24 cellular contexts compared by ENCODE assay signal in genomic region chr3:30793755-30794154, GRCh38.
A peak's percentile ranks its signal among the peaks of the same experiment; 100 is the strongest.
DNase-seq lines count a peak whose midpoint lies in the region; ATAC-seq, FAIRE-seq and TF ChIP-seq lines count a peak whose summit lies in the region.
"Had no signal": no experiment of that assay in that cellular context is flagged by ENCODE, and none has a peak within 500 bp of the region (broad histone marks: within the 10 kb centered on the region; RNA-seq: fewer than 3 reads in every experiment).

No MANE protein-coding gene starts in this region.

- ATAC-seq in HepG2 = no peak
- ATAC-seq in right lobe of liver = no peak
- ATAC-seq in activated naive CD8-positive, alpha-beta T cell treated with anti-CD3 and anti-CD28 coated beads, Interleukin-2, amount 50 U/mL, for 24 hours = no peak

- in situ Hi-C loops in HepG2 (cut with HindIII; ENCODE audit: extremely low pct_ligation_motif_present, low pct_unique_long_range_greater_than_20kb) = loop anchor here (25.0 kb wide), 1 partner anchor 669 kb away; no protein-coding TSS in a partner anchor

- H3K27me3 ChIP-seq in HepG2 (ENCODE audit: control insufficient read depth in 1 of 2, insufficient read depth in 2 of 2, low read length in 2 of 2) (no peaks in the 10 kb centered on the region), right lobe of liver (no peaks in the 10 kb centered on the region)
- H3K27me3 ChIP-seq: BE2C, BLaER1 had no signal

- no TSS peak for BruUV-seq in HepG2 (replicated peaks; lab: Mats Ljungman, UMichigan)

- peak overlapping the region in 2 of 3 experiments; percentile 2 to 5 for H3K27ac Mint-ChIP-seq in nephron
- H3K27ac Mint-ChIP-seq in activated naive CD8-positive, alpha-beta T cell treated with anti-CD3 and anti-CD28 coated beads, Interleukin-2, amount 50 U/mL, for 24 hours = no peak overlapping the region
- H3K27ac Mint-ChIP-seq: CD14-positive monocyte; CD4-positive, alpha-beta memory T cell; CD4-positive, CD25-positive, alpha-beta regulatory T cell; CD8-positive, alpha-beta memory T cell had no signal

- no peak overlapping the region for H2AFZ ChIP-seq in HepG2 (ENCODE audit: low read length)

- no peaks in the 10 kb centered on the region for H3K79me2 ChIP-seq in HepG2 (ENCODE audit: insufficient read depth, low read length)

- no peak for TF ChIP-seq RAD21 in HepG2 (CRISPR knock-in tag; IDR thresholded peaks at IDR 0.05)

- H3K9me3 Mint-ChIP-seq in nephron = peaks cover 2% of the 10 kb centered on the region
- no peaks in the 10 kb centered on the region for H3K9me3 Mint-ChIP-seq in activated naive CD8-positive, alpha-beta T cell treated with anti-CD3 and anti-CD28 coated beads, Interleukin-2, amount 50 U/mL, for 24 hours
- H3K9me3 Mint-ChIP-seq: CD8-positive, alpha-beta memory T cell had no signal

- H3K27ac ChIP-seq in HepG2 (ENCODE audit: extremely low read length, insufficient read depth, low read length) (no peak overlapping the region), right lobe of liver (no peak overlapping the region)
- H3K27ac ChIP-seq: BLaER1 had no signal

- TF ChIP-seq EP300 in HepG2 (IDR thresholded peaks at IDR 0.05; ENCODE audit: low read depth in 2 of 2, low read length in 2 of 2) (no peak), HepG2 (CRISPR knock-in tag; IDR thresholded peaks at IDR 0.05; ENCODE audit: borderline replicate concordance) (no peak)

- H3K4me1 ChIP-seq in HepG2 (ENCODE audit: insufficient read depth, low read length) = no peaks in the 10 kb centered on the region
- no peaks in the 10 kb centered on the region for H3K4me1 ChIP-seq in right lobe of liver
- H3K4me1 ChIP-seq: BE2C, BLaER1 had no signal

- FAIRE-seq in HepG2 (lab: Jason Lieb, UNC) (no peak), endometrium (lab: Jason Lieb, UNC) (peak; percentile 51), D721Med (lab: Jason Lieb, UNC) (no peak)
- FAIRE-seq: A204.1, G401.6, GM12891, GM19239 had no signal

- H4K20me1 ChIP-seq in HepG2 (ENCODE audit: insufficient read depth, low read length) = no peaks in the 10 kb centered on the region
- H4K20me1 ChIP-seq: BLaER1 had no signal

- CTCF ChIA-PET in HepG2 (lab: Yijun Ruan, JAX; ENCODE audit: low intra/inter-chr PET ratio, low total read pairs) (no interaction called here), HEK293T (lab: Yijun Ruan, JAX) (no interaction called here)

- WGBS in HepG2 (ENCODE audit: low lambda C conversion rate) = 52% methylated on average over 4 of the region's 4 CpGs
- 77% methylated on average over 4 of the region's 4 CpGs for WGBS in right lobe of liver (ENCODE audit: insufficient coverage, low coverage, low lambda C conversion rate, missing lambda C conversion rate)

- POLR2A ChIA-PET in HepG2 (lab: Yijun Ruan, JAX) (no interaction called here), HEK293T (lab: Yijun Ruan, JAX) (no interaction called here)

- H3K4me1 Mint-ChIP-seq in nephron = peaks cover 7% of the 10 kb centered on the region
- H3K4me1 Mint-ChIP-seq in activated naive CD8-positive, alpha-beta T cell treated with anti-CD3 and anti-CD28 coated beads, Interleukin-2, amount 50 U/mL, for 24 hours = no peaks in the 10 kb centered on the region
- H3K4me1 Mint-ChIP-seq: CD14-positive monocyte; CD4-positive, alpha-beta memory T cell; CD8-positive, alpha-beta memory T cell had no signal

- no peak for TF ChIP-seq POLR2A in HepG2 (IDR thresholded peaks at IDR 0.05; ENCODE audit: insufficient read depth in 1 of 2, low read depth in 2 of 2, low read length in 2 of 2)
- no peak for TF ChIP-seq POLR2A in right lobe of liver (IDR thresholded peaks at IDR 0.05)

- H3K9me3 ChIP-seq in HepG2 (ENCODE audit: low read length) (no peaks in the 10 kb centered on the region), right lobe of liver (no peaks in the 10 kb centered on the region)
- H3K9me3 ChIP-seq: BE2C, BLaER1 had no signal

- no peaks in the 10 kb centered on the region for H3K36me3 Mint-ChIP-seq in nephron (ENCODE audit: low read depth)
- H3K36me3 Mint-ChIP-seq in activated naive CD8-positive, alpha-beta T cell treated with anti-CD3 and anti-CD28 coated beads, Interleukin-2, amount 50 U/mL, for 24 hours (ENCODE audit: low read depth) = no peaks in the 10 kb centered on the region
- H3K36me3 Mint-ChIP-seq: CD14-positive monocyte; CD4-positive, alpha-beta memory T cell; CD4-positive, CD25-positive, alpha-beta regulatory T cell; CD8-positive, alpha-beta memory T cell had no signal

- no peak overlapping the region for H3K4me3 ChIP-seq in HepG2 (replicated peaks in 1 of 3; ENCODE audit: insufficient read depth in 1 of 3, low read depth in 2 of 3, low read length in 3 of 3)
- H3K4me3 ChIP-seq in right lobe of liver = no peak overlapping the region
- no peak overlapping the region for H3K4me3 ChIP-seq in fibroblast of mammary gland (ENCODE audit: control insufficient read depth, low read depth, low read length)
- H3K4me3 ChIP-seq: BLaER1 had no signal

- TF ChIP-seq CTCF in HepG2 (CRISPR knock-in tag; IDR thresholded peaks at IDR 0.05) = no peak
- no peak for TF ChIP-seq CTCF in right lobe of liver (IDR thresholded peaks at IDR 0.05)
- no peak for TF ChIP-seq CTCF in fibroblast of mammary gland (conservative IDR thresholded peaks at IDR 0.05; ENCODE audit: control insufficient read depth, insufficient read depth, low read depth, low read length)
- no peak for TF ChIP-seq CTCF in nephron (IDR thresholded peaks at IDR 0.05; ENCODE audit: unreplicated experiment in 3 of 3)
- no peak for TF ChIP-seq CTCF in D721Med (IDR thresholded peaks at IDR 0.05; ENCODE audit: insufficient read depth, missing control alignments)

- H3K36me3 ChIP-seq in HepG2 (replicated peaks in 1 of 2; ENCODE audit: control insufficient read depth in 1 of 2, insufficient read depth in 2 of 2, low read length in 2 of 2) = no peaks in the 10 kb centered on the region
- no peaks in the 10 kb centered on the region for H3K36me3 ChIP-seq in right lobe of liver
- H3K36me3 ChIP-seq: BE2C, BLaER1 had no signal

- no peak overlapping the region for H3K9ac ChIP-seq in HepG2 (ENCODE audit: insufficient read depth, low read depth, low read length)
- H3K9ac ChIP-seq: BLaER1 had no signal

- DNase-seq in HepG2 (ENCODE audit: low spot score) (no peak), right lobe of liver (no peak), fibroblast of mammary gland (ENCODE audit: low read depth) (peak; percentile 15), HEK293T (ENCODE audit: extremely low spot score) (no peak), D721Med (ENCODE audit: insufficient read length, low spot score) (no peak)
- DNase-seq in activated naive CD8-positive, alpha-beta T cell treated with anti-CD3 and anti-CD28 coated beads, Interleukin-2, amount 50 U/mL, for 24 hours = no peak
- DNase-seq: 8988T; ACHN; BE2C; C1 segment of cervical spinal cord; CD4-positive, alpha-beta memory T cell; CD4-positive, CD25-positive, alpha-beta regulatory T cell; CD8-positive, alpha-beta memory T cell; COR-L47; DMS79 treated with DMSO at 0.1 percent for 48 hours; GF-D8 had no signal

- intact Hi-C loops in HepG2 (cut with micrococcal nuclease; ENCODE audit: unreplicated experiment) = no loop called here
- intact Hi-C loops in right lobe of liver (cut with DNase I) = no loop called here

- no peak overlapping the region for H3K4me3 Mint-ChIP-seq in nephron
- no peak overlapping the region for H3K4me3 Mint-ChIP-seq in activated naive CD8-positive, alpha-beta T cell treated with anti-CD3 and anti-CD28 coated beads, Interleukin-2, amount 50 U/mL, for 24 hours
- H3K4me3 Mint-ChIP-seq: CD14-positive monocyte; CD4-positive, alpha-beta memory T cell; CD4-positive, CD25-positive, alpha-beta regulatory T cell; CD8-positive, alpha-beta memory T cell had no signal

- H3K27me3 Mint-ChIP-seq in nephron (ENCODE audit: low read depth) = no peaks in the 10 kb centered on the region
- no peaks in the 10 kb centered on the region for H3K27me3 Mint-ChIP-seq in activated naive CD8-positive, alpha-beta T cell treated with anti-CD3 and anti-CD28 coated beads, Interleukin-2, amount 50 U/mL, for 24 hours

- no peak overlapping the region for H3K4me2 ChIP-seq in HepG2 (ENCODE audit: low read depth, low read length)
- H3K4me2 ChIP-seq: BLaER1 had no signal

TF ChIP-seq in HepG2, 621 proteins besides CTCF, POLR2A, EP300 and RAD21 (continues in another document):
- no peak for TF ChIP-seq ZGPAT (CRISPR knock-in tag; IDR thresholded peaks at IDR 0.05)
- no peak for TF ChIP-seq HOXA7 (CRISPR knock-in tag; IDR thresholded peaks at IDR 0.05)

TF ChIP-seq in HEK293T, 16 proteins besides CTCF, POLR2A, EP300 and RAD21:
- TF ChIP-seq ELF4 (IDR thresholded peaks at IDR 0.05) (no peak), FOXM1 (IDR thresholded peaks at IDR 0.05; ENCODE audit: borderline replicate concordance) (no peak), TARDBP (IDR thresholded peaks at IDR 0.05) (no peak), ZNF384 (IDR thresholded peaks at IDR 0.05) (no peak), PKNOX1 (IDR thresholded peaks at IDR 0.05) (no peak), SP1 (IDR thresholded peaks at IDR 0.05) (no peak), NFRKB (IDR thresholded peaks at IDR 0.05) (no peak), BHLHE40 (IDR thresholded peaks at IDR 0.05; ENCODE audit: borderline replicate concordance) (no peak), SUZ12 (IDR thresholded peaks at IDR 0.05) (no peak), ARNT (IDR thresholded peaks at IDR 0.05) (no peak), HDGF (IDR thresholded peaks at IDR 0.05; ENCODE audit: borderline replicate concordance) (no peak), FOXA1 (IDR thresholded peaks at IDR 0.05) (no peak)
TF ChIP-seq in HEK293T: peak in this region for 0.
